15 cellular contexts compared by ENCODE assay signal in genomic region chr1:33653226-33653625, GRCh38.
DNase-seq lines count a peak whose midpoint lies in the region; ATAC-seq and TF ChIP-seq lines count a peak whose summit lies in the region.
"Had no signal": no experiment of that assay in that cellular context is flagged by ENCODE, and none has a peak within 500 bp of the region (broad histone marks: within the 10 kb centered on the region; RNA-seq: fewer than 3 reads in every experiment).

No MANE protein-coding gene starts in this region.

- H3K4me1 ChIP-seq in heart right ventricle (peaks cover 0 to 35% (median 10%) of the 10 kb centered on the region in 9 donors), testis (peaks cover 26% of the 10 kb centered on the region)
- H3K4me1 ChIP-seq: HAP-1 had no signal

- H3K4me3 ChIP-seq in heart right ventricle, result no peak overlapping the region
- no peak overlapping the region for H3K4me3 ChIP-seq in testis
- H3K4me3 ChIP-seq: BLaER1, HAP-1 had no signal

- H3K9me3 ChIP-seq in heart right ventricle (peaks cover 0 to 6% (median 0%) of the 10 kb centered on the region in 11 donors), testis (no peaks in the 10 kb centered on the region)
- H3K9me3 ChIP-seq: HAP-1 had no signal

- no peaks in the 10 kb centered on the region for H3K36me3 ChIP-seq in heart right ventricle
- H3K36me3 ChIP-seq in testis (ENCODE audit: low read depth, missing control alignments), result no peaks in the 10 kb centered on the region
- H3K36me3 ChIP-seq: BLaER1, HAP-1 had no signal

- peak; percentile 76 for DNase-seq in Right ventricle myocardium inferior (ENCODE audit: missing footprints)
- DNase-seq in cardiac septum (ENCODE audit: low spot score), result no peak
- peak in 1 of 2 donors; percentile 46 for DNase-seq in heart right ventricle
- DNase-seq in midbrain (lab: John Stamatoyannopoulos, UW), result peak; percentile 18
- DNase-seq in testis, result peak; percentile 27
- no peak for DNase-seq in GM03348 (ENCODE audit: low spot score)
- DNase-seq in stimulated activated CD4-positive, alpha-beta T cell treated with anti-CD3 and anti-CD28 coated beads, Interleukin-4, amount 100 ng/mL, for 24 hours, result no peak
- DNase-seq: CD8-positive, alpha-beta memory T cell; DMS 273 treated with DMSO at 0.1 percent for 48 hours; DMS79 had no signal

- TF ChIP-seq CTCF in heart right ventricle (IDR thresholded peaks at IDR 0.05) (no peak), testis (IDR thresholded peaks at IDR 0.05) (no peak)

- H3K27me3 ChIP-seq in heart right ventricle, result no peaks in the 10 kb centered on the region
- H3K27me3 ChIP-seq in testis, result no peaks in the 10 kb centered on the region
- H3K27me3 ChIP-seq: BLaER1 had no signal

- no peak for TF ChIP-seq POLR2A in testis (IDR thresholded peaks at IDR 0.05)

- H3K27ac ChIP-seq in heart right ventricle (peak overlapping the region; percentile 30 to 80 (median 54)), testis (no peak overlapping the region)
- H3K27ac ChIP-seq: 22Rv1, BLaER1, HL-60 had no signal

- peak; percentile 79 for ATAC-seq in Right ventricle myocardium inferior
- peak; percentile 65 to 92 (median 84) for ATAC-seq in heart right ventricle
- ATAC-seq in HG02642 (IDR thresholded peaks at IDR 0.05; ENCODE audit: poor library complexity, unreplicated experiment), result no peak

- WGBS in heart right ventricle, 2 donors, result 79 to 92% methylated on average over 12 of the region's 12 CpGs
- 83 to 92% methylated on average over 12 of the region's 12 CpGs for WGBS in testis, 2 donors

- intact Hi-C loops in Right ventricle myocardium inferior (cut with DNase I) (no loop called here), cardiac septum (cut with DNase I) (no loop called here), heart right ventricle (cut with DNase I) (no loop called here), testis (cut with DNase I; ENCODE audit: low total_unique reads) (no loop called here)

Comparison
In these comparisons a context has a peak if more than half of its experiments do, and no peak if none do; other contexts are left out.
1. DNase-seq: peak in Right ventricle myocardium inferior (single experiment), midbrain (single experiment) and testis (single experiment); none in cardiac septum (single experiment), GM03348 (single experiment) and stimulated activated CD4-positive, alpha-beta T cell treated with anti-CD3 and anti-CD28 coated beads, Interleukin-4, amount 100 ng/mL, for 24 hours (single experiment).
2. H3K27ac ChIP-seq: peak in heart right ventricle (10 of 10); none in testis (0 of 2).